ENCODE assay signal across 24 cellular contexts in the genomic region with DNA sequence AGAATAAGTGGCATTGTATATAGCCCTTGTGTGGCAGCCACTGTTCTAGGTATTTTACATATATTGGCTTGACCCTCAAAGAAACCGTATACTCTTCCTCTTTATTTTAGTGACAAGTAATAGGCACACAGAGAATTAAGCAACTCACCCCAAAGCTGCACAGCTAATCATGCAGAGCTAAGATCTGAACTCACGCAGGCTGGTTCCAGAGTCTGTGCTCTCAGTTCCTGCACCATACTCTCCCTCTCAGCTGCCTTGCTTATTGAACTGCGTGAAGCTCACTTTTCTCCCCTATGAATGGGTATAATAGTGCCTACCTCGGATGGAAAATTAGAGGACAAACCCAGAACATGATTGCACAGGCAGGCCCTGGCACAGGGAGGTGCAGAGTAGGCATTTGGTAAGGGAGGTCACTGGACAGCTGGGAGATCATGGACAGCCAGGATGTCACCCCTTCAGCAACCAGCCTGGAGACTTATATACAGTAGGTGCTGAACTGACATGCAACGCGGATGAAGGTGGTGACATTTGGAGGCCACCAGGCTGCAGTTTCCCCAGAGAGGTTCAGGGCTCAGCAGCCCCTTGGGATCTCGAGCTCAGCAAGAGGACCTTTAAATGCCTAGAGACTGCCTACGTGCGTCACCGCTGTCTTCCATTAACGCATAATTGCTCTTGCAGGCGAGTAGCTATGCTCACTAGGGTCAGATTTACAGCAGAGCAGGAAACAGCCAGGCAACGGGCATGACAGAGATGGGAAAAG.
DNase-seq lines count a peak whose midpoint lies in the region; ATAC-seq and TF ChIP-seq lines count a peak whose summit lies in the region.
"Had no signal": no experiment of that assay in that cellular context is flagged by ENCODE, and none has a peak within 500 bp of the region (broad histone marks: within the 10 kb centered on the region; RNA-seq: fewer than 3 reads in every experiment).

No MANE protein-coding gene starts in this region.

- H3K4me1 Mint-ChIP-seq in effector memory CD8-positive, alpha-beta T cell (ENCODE audit: low read depth in 2 of 2), result peaks cover 13 to 14% of the 10 kb centered on the region in 2 donors
- H3K4me1 Mint-ChIP-seq in stimulated activated memory B cell treated with anti-CD40 and anti-IgM and Interleukin-4, amounts not matched to agents 10 μg/mL and 1 μg/mL and 100 μg/mL, for 72 hours, result peaks cover 83% of the 10 kb centered on the region

- peak; percentile 28 for DNase-seq in NCI-H2171 treated with DMSO at 0.1 percent for 48 hours (lab: John Stamatoyannopoulos, UW)
- DNase-seq in NCI-H2171 (lab: John Stamatoyannopoulos, UW), result no peak
- peak; percentile 72 for DNase-seq in NCI-H2227 treated with DMSO at 0.1 percent for 48 hours (lab: John Stamatoyannopoulos, UW)
- DNase-seq in effector memory CD8-positive, alpha-beta T cell, result no peak
- DNase-seq in nucleus accumbens (lab: John Stamatoyannopoulos, UW), result no peak
- DNase-seq in GM10266 (ENCODE audit: extremely low spot score), result no peak
- no peak for DNase-seq in pons (ENCODE audit: low spot score)
- DNase-seq: activated CD4-positive, alpha-beta T cell treated with anti-CD3 and anti-CD28 coated beads, Interleukin-2, amount 50 U/mL, for 48 hours; activated effector memory CD4-positive, alpha-beta T cell treated with anti-CD3 and anti-CD28 coated beads, Interleukin-2, amount 50 U/mL, for 16 hours; activated naive CD8-positive, alpha-beta T cell treated with anti-CD3 and anti-CD28 coated beads, Interleukin-2, amount 50 U/mL, for 24 hours; body of pancreas; C1 segment of cervical spinal cord; GF-D8; GM23248; KBM-7; lower lobe of right lung; NCI-H2029 treated with DMSO at 0.1 percent for 48 hours; NCI-H526 treated with DMSO at 0.1 percent for 48 hours; PC-3; SIG-M5; substantia nigra; uterus had no signal

- no peaks in the 10 kb centered on the region for H3K9me3 Mint-ChIP-seq in effector memory CD8-positive, alpha-beta T cell
- peaks cover 3% of the 10 kb centered on the region for H3K9me3 Mint-ChIP-seq in stimulated activated memory B cell treated with anti-CD40 and anti-IgM and Interleukin-4, amounts not matched to agents 10 μg/mL and 1 μg/mL and 100 μg/mL, for 72 hours
- H3K9me3 Mint-ChIP-seq: activated naive CD8-positive, alpha-beta T cell treated with anti-CD3 and anti-CD28 coated beads, Interleukin-2, amount 50 U/mL, for 24 hours; T-helper 1 cell treated with Interleukin-12 subunit alpha and Interleukin-12 subunit beta and Interleukin-4 antibody, amounts not matched to agents 30 μg/mL and 1 μg/mL, for 36 hours had no signal

- no peak overlapping the region for H3K4me3 Mint-ChIP-seq in effector memory CD8-positive, alpha-beta T cell
- H3K4me3 Mint-ChIP-seq in stimulated activated memory B cell treated with anti-CD40 and anti-IgM and Interleukin-4, amounts not matched to agents 10 μg/mL and 1 μg/mL and 100 μg/mL, for 72 hours, result peak overlapping the region; percentile 55
- H3K4me3 Mint-ChIP-seq: activated naive CD8-positive, alpha-beta T cell treated with anti-CD3 and anti-CD28 coated beads, Interleukin-2, amount 50 U/mL, for 24 hours; T-helper 1 cell treated with Interleukin-12 subunit alpha and Interleukin-12 subunit beta and Interleukin-4 antibody, amounts not matched to agents 30 μg/mL and 1 μg/mL, for 36 hours had no signal

- no peak for TF ChIP-seq CTCF in GM10266 (IDR thresholded peaks at IDR 0.05; ENCODE audit: control insufficient read depth, insufficient read depth, low read depth, missing control alignments)

- no peak overlapping the region for H3K27ac Mint-ChIP-seq in effector memory CD8-positive, alpha-beta T cell
- peak overlapping the region; percentile 88 for H3K27ac Mint-ChIP-seq in stimulated activated memory B cell treated with anti-CD40 and anti-IgM and Interleukin-4, amounts not matched to agents 10 μg/mL and 1 μg/mL and 100 μg/mL, for 72 hours
- H3K27ac Mint-ChIP-seq: activated naive CD8-positive, alpha-beta T cell treated with anti-CD3 and anti-CD28 coated beads, Interleukin-2, amount 50 U/mL, for 24 hours; T-helper 1 cell treated with Interleukin-12 subunit alpha and Interleukin-12 subunit beta and Interleukin-4 antibody, amounts not matched to agents 30 μg/mL and 1 μg/mL, for 36 hours had no signal

- ATAC-seq in effector memory CD8-positive, alpha-beta T cell (replicated peaks), result peak; percentile 22
- ATAC-seq in stimulated activated memory B cell treated with anti-CD40 and anti-IgM and Interleukin-4, amounts not matched to agents 10 μg/mL and 1 μg/mL and 100 μg/mL, for 72 hours, result peak; percentile 89
- ATAC-seq: activated naive CD8-positive, alpha-beta T cell treated with anti-CD3 and anti-CD28 coated beads, Interleukin-2, amount 50 U/mL, for 24 hours; body of pancreas; lower lobe of right lung; PC-3 had no signal

- H3K36me3 Mint-ChIP-seq in effector memory CD8-positive, alpha-beta T cell (ENCODE audit: insufficient read depth), result peaks cover 2% of the 10 kb centered on the region
- peaks cover 5% of the 10 kb centered on the region for H3K36me3 Mint-ChIP-seq in stimulated activated memory B cell treated with anti-CD40 and anti-IgM and Interleukin-4, amounts not matched to agents 10 μg/mL and 1 μg/mL and 100 μg/mL, for 72 hours

- no peaks in the 10 kb centered on the region for H3K27me3 Mint-ChIP-seq in effector memory CD8-positive, alpha-beta T cell
- H3K27me3 Mint-ChIP-seq in stimulated activated memory B cell treated with anti-CD40 and anti-IgM and Interleukin-4, amounts not matched to agents 10 μg/mL and 1 μg/mL and 100 μg/mL, for 72 hours, result no peaks in the 10 kb centered on the region
- H3K27me3 Mint-ChIP-seq: activated naive CD8-positive, alpha-beta T cell treated with anti-CD3 and anti-CD28 coated beads, Interleukin-2, amount 50 U/mL, for 24 hours had no signal

Comparison
In these comparisons a context has a peak if more than half of its experiments do, and no peak if none do; other contexts are left out.
1. DNase-seq: peak in NCI-H2171 treated with DMSO at 0.1 percent for 48 hours (single experiment) and NCI-H2227 treated with DMSO at 0.1 percent for 48 hours (single experiment); none in NCI-H2171 (single experiment), effector memory CD8-positive, alpha-beta T cell (0 of 3), nucleus accumbens (0 of 56), GM10266 (single experiment) and pons (single experiment).